ENCODE assay signal across 1 cellular context in genomic region chr6:4805553-4806307, GRCh38.
TF ChIP-seq lines count a peak whose summit lies in the region.

No MANE protein-coding gene starts in this region.

TF ChIP-seq in GM23338, 12 proteins besides CTCF, POLR2A, EP300 and RAD21 (continued from another document):
- TF ChIP-seq ZNF462 (CRISPR knock-in tag; IDR thresholded peaks at IDR 0.05): no peak
